Comparison of ENCODE assay signal across 11 cellular contexts in the genomic region with DNA sequence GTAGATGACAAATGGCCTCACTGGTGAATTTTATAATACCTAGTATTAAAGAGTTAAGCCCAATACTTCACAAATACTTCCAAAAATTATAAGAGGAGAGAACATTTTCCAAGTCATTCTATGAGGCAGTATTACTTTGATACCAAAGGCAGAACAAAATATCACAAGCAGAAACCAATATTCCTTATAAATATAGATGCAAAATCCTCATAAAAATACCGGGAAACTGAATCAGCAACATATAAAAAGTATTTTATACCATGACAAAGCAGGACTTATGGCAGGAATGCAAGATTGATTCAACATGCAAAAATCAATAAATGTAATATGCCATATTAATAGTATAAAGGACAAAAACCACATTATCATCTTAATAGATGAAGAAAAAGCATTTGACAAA.
"Had no signal": no experiment of that assay in that cellular context is flagged by ENCODE, and none has a peak within 500 bp of the region (broad histone marks: within the 10 kb centered on the region; RNA-seq: fewer than 3 reads in every experiment).

No MANE protein-coding gene starts in this region.

- ATAC-seq: GM23338, HCT116 had no signal

- H3K27ac ChIP-seq: GM23248 had no signal

- H3K4me3 Mint-ChIP-seq: GM23338, H9, HFFc6 had no signal

- H3K9me3 ChIP-seq: HAP-1 had no signal

- H3K27ac Mint-ChIP-seq: GM23338, H9, HFFc6 had no signal

- H3K4me1 Mint-ChIP-seq: GM23338, H9 had no signal

- H3K36me3 ChIP-seq: HAP-1 had no signal

- H2AFZ ChIP-seq: GM23248, GM23338 had no signal

- FAIRE-seq: H1, H54 had no signal

- H3K4me1 ChIP-seq: HAP-1 had no signal

- H3K9ac ChIP-seq: GM23248 had no signal

- H3K4me2 ChIP-seq: GM23338 had no signal

- H3K4me3 ChIP-seq: GM23248, GM23338, HAP-1 had no signal

- H3K9me3 Mint-ChIP-seq: GM23338, H9, HFFc6 had no signal

- DNase-seq: GM23248, GOT3, H7, H9, HCEC 1CT, HFFc6 had no signal
